In genomic region chr12:50787618-50788017, GRCh38 we compare ENCODE assay signal across 1 cellular context.
TF ChIP-seq lines count a peak whose summit lies in the region.

No MANE protein-coding gene starts in this region.

TF ChIP-seq in K562, 482 proteins besides CTCF, POLR2A, EP300 and RAD21:
- TF ChIP-seq, protein P1, sequence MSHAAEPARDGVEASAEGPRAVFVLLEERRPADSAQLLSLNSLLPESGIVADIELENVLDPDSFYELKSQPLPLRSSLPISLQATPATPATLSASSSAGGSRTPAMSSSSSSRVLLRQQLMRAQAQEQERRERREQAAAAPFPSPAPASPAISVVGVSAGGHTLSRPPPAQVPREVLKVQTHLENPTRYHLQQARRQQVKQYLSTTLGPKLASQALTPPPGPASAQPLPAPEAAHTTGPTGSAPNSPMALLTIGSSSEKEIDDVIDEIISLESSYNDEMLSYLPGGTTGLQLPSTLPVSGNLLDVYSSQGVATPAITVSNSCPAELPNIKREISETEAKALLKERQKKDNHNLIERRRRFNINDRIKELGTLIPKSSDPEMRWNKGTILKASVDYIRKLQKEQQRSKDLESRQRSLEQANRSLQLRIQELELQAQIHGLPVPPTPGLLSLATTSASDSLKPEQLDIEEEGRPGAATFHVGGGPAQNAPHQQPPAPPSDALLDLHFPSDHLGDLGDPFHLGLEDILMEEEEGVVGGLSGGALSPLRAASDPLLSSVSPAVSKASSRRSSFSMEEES (CRISPR knock-in tag; IDR thresholded peaks at IDR 0.05) = peak; percentile 84
- TF ChIP-seq, protein P2, sequence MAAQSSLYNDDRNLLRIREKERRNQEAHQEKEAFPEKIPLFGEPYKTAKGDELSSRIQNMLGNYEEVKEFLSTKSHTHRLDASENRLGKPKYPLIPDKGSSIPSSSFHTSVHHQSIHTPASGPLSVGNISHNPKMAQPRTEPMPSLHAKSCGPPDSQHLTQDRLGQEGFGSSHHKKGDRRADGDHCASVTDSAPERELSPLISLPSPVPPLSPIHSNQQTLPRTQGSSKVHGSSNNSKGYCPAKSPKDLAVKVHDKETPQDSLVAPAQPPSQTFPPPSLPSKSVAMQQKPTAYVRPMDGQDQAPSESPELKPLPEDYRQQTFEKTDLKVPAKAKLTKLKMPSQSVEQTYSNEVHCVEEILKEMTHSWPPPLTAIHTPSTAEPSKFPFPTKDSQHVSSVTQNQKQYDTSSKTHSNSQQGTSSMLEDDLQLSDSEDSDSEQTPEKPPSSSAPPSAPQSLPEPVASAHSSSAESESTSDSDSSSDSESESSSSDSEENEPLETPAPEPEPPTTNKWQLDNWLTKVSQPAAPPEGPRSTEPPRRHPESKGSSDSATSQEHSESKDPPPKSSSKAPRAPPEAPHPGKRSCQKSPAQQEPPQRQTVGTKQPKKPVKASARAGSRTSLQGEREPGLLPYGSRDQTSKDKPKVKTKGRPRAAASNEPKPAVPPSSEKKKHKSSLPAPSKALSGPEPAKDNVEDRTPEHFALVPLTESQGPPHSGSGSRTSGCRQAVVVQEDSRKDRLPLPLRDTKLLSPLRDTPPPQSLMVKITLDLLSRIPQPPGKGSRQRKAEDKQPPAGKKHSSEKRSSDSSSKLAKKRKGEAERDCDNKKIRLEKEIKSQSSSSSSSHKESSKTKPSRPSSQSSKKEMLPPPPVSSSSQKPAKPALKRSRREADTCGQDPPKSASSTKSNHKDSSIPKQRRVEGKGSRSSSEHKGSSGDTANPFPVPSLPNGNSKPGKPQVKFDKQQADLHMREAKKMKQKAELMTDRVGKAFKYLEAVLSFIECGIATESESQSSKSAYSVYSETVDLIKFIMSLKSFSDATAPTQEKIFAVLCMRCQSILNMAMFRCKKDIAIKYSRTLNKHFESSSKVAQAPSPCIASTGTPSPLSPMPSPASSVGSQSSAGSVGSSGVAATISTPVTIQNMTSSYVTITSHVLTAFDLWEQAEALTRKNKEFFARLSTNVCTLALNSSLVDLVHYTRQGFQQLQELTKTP (IDR thresholded peaks at IDR 0.05; ENCODE audit: low read depth in 1 of 2, partially characterized antibody in 2 of 2) = no peak
